In genomic region chr15:61624950-61625349, GRCh38 we compare ENCODE assay signal across 36 cellular contexts.
"Had no signal": no experiment of that assay in that cellular context is flagged by ENCODE, and none has a peak within 500 bp of the region (broad histone marks: within the 10 kb centered on the region; RNA-seq: fewer than 3 reads in every experiment).

No MANE protein-coding gene starts in this region.

- H3K27me3 ChIP-seq: MG63 had no signal

- H3K9me3 ChIP-seq: MG63 had no signal

- H3K4me3 ChIP-seq: MG63 had no signal

- DNase-seq: Karpas-422, Kasumi-1, MG63, MM.1S, MV-4-11, NCI-H1048, NCI-H1092, NCI-H1092 treated with DMSO at 0.1 percent for 48 hours, NCI-H1105, NCI-H1105 treated with DMSO at 0.1 percent for 48 hours, NCI-H1417, NCI-H1417 treated with DMSO at 0.1 percent for 48 hours, NCI-H1436, NCI-H1436 treated with DMSO at 0.1 percent for 48 hours, NCI-H146, NCI-H1694, NCI-H1694 treated with DMSO at 0.1 percent for 48 hours, NCI-H187, NCI-H187 treated with DMSO at 0.1 percent for 48 hours, NCI-H1930, NCI-H2029, NCI-H2029 treated with DMSO at 0.1 percent for 48 hours, NCI-H2081, NCI-H2081 treated with DMSO at 0.1 percent for 48 hours, NCI-H2107, NCI-H2171, NCI-H2171 treated with DMSO at 0.1 percent for 48 hours, NCI-H2227 treated with DMSO at 0.1 percent for 48 hours, NCI-H226, NCI-H345, NCI-H446, NCI-H446 treated with DMSO at 0.1 percent for 48 hours, NCI-H510A, NCI-H510A treated with DMSO at 0.1 percent for 48 hours, NCI-H524, NCI-H524 treated with DMSO at 0.1 percent for 48 hours had no signal

- H3K36me3 ChIP-seq: MG63 had no signal
